27 cellular contexts compared by ENCODE assay signal in genomic region chr9:77587036-77587435, GRCh38.
"Had no signal": no experiment of that assay in that cellular context is flagged by ENCODE, and none has a peak within 500 bp of the region (broad histone marks: within the 10 kb centered on the region; RNA-seq: fewer than 3 reads in every experiment).

No MANE protein-coding gene starts in this region.

- H3K4me3 ChIP-seq: ascending aorta, body of pancreas, SK-N-MC had no signal

- ATAC-seq: activated CD4-positive, alpha-beta T cell treated with anti-CD3 and anti-CD28 coated beads for 36 hours; activated CD4-positive, CD25-positive, alpha-beta regulatory T cell treated with anti-CD3 and anti-CD28 coated beads, Interleukin-2, amount 50 U/mL, for 24 hours; activated CD8-positive, alpha-beta T cell treated with anti-CD3 and anti-CD28 coated beads, Interleukin-2, amount 10 ng/mL, durations not matched to agents 7 days and 5 days; body of pancreas had no signal

- H3K36me3 Mint-ChIP-seq: activated naive CD4-positive, alpha-beta T cell treated with anti-CD3 and anti-CD28 coated beads, Interleukin-2, amount 50 U/mL, for 24 hours; activated naive CD8-positive, alpha-beta T cell treated with anti-CD3 and anti-CD28 coated beads, Interleukin-2, amount 10 ng/mL, durations not matched to agents 7 days and 5 days had no signal

- H3K9me3 Mint-ChIP-seq: activated CD4-positive, alpha-beta T cell treated with anti-CD3 and anti-CD28 coated beads, Interleukin-2, amount 10 ng/mL, durations not matched to agents 7 days and 5 days; activated naive CD4-positive, alpha-beta T cell treated with anti-CD3 and anti-CD28 coated beads, Interleukin-2, amount 50 U/mL, for 24 hours; activated naive CD8-positive, alpha-beta T cell treated with anti-CD3 and anti-CD28 coated beads, Interleukin-2, amount 10 ng/mL, durations not matched to agents 7 days and 5 days; activated T-cell treated with anti-CD3 and anti-CD28 coated beads, Interleukin-2, amount 50 U/mL, for 24 hours; activated T-helper 2 cell treated with anti-CD3 and anti-CD28 coated beads, Interferon-gamma antibody, Interleukin-2, Interleukin-4, amounts not matched to agents 10 μg/mL and 5 μg/mL and 100 μg/mL, durations not matched to agents 14 hours and 24 hours and 36 hours had no signal

- DNase-seq: activated CD4-positive, alpha-beta T cell treated with anti-CD3 and anti-CD28 coated beads for 36 hours; activated CD4-positive, alpha-beta T cell treated with anti-CD3 and anti-CD28 coated beads, Interleukin-2, amount 10 ng/mL, durations not matched to agents 7 days and 5 days; activated CD4-positive, alpha-beta T cell treated with anti-CD3 and anti-CD28 coated beads, Interleukin-2, amount 50 U/mL, for 48 hours; activated CD8-positive, alpha-beta T cell treated with anti-CD3 and anti-CD28 coated beads, Interleukin-2, amount 10 ng/mL, durations not matched to agents 7 days and 5 days; activated gamma-delta T cell; activated naive CD4-positive, alpha-beta T cell treated with Interleukin-2 at 50 U/mL for 16 hours; activated naive CD8-positive, alpha-beta T cell treated with anti-CD3 and anti-CD28 coated beads, Interleukin-2, amount 10 ng/mL, durations not matched to agents 7 days and 5 days; activated T-cell treated with anti-CD3 and anti-CD28 coated beads, Interleukin-2, amount 50 U/mL, for 24 hours; amygdala; body of pancreas; caudate nucleus; cerebellar nuclear complex; KG1; NCI-H1092 treated with DMSO at 0.1 percent for 48 hours; NCI-H1417; NCI-H146; NCI-H187 treated with DMSO at 0.1 percent for 48 hours; NCI-H2081; NCI-H345; NCI-H524 treated with DMSO at 0.1 percent for 48 hours; NK-92 treated with Interleukin-12 subunit alpha and Interleukin-12 subunit beta, amount 100 ng/mL, for 24 hours; Right ventricle myocardium superior had no signal

- H3K4me3 Mint-ChIP-seq: activated CD4-positive, alpha-beta T cell treated with anti-CD3 and anti-CD28 coated beads for 36 hours; activated CD4-positive, alpha-beta T cell treated with anti-CD3 and anti-CD28 coated beads, Interleukin-2, amount 10 ng/mL, durations not matched to agents 7 days and 5 days; activated CD8-positive, alpha-beta T cell treated with anti-CD3 and anti-CD28 coated beads, Interleukin-2, amount 10 ng/mL, durations not matched to agents 7 days and 5 days; activated naive CD4-positive, alpha-beta T cell treated with anti-CD3 and anti-CD28 coated beads, Interleukin-2, amount 50 U/mL, for 24 hours; activated naive CD8-positive, alpha-beta T cell treated with anti-CD3 and anti-CD28 coated beads, Interleukin-2, amount 10 ng/mL, durations not matched to agents 7 days and 5 days; activated T-cell treated with anti-CD3 and anti-CD28 coated beads, Interleukin-2, amount 50 U/mL, for 24 hours had no signal

- H3K27ac Mint-ChIP-seq: activated CD4-positive, alpha-beta T cell treated with anti-CD3 and anti-CD28 coated beads for 36 hours; activated CD4-positive, alpha-beta T cell treated with anti-CD3 and anti-CD28 coated beads, Interleukin-2, amount 10 ng/mL, durations not matched to agents 7 days and 5 days; activated CD8-positive, alpha-beta T cell treated with anti-CD3 and anti-CD28 coated beads, Interleukin-2, amount 10 ng/mL, durations not matched to agents 7 days and 5 days; activated naive CD4-positive, alpha-beta T cell treated with anti-CD3 and anti-CD28 coated beads, Interleukin-2, amount 50 U/mL, for 24 hours; activated naive CD8-positive, alpha-beta T cell treated with anti-CD3 and anti-CD28 coated beads, Interleukin-2, amount 10 ng/mL, durations not matched to agents 7 days and 5 days; activated T-cell treated with anti-CD3 and anti-CD28 coated beads, Interleukin-2, amount 50 U/mL, for 24 hours; activated T-helper 2 cell treated with anti-CD3 and anti-CD28 coated beads, Interferon-gamma antibody, Interleukin-2, Interleukin-4, amounts not matched to agents 10 μg/mL and 5 μg/mL and 100 μg/mL, durations not matched to agents 14 hours and 24 hours and 36 hours had no signal

- H3K9me3 ChIP-seq: ascending aorta, body of pancreas had no signal

- H3K4me1 Mint-ChIP-seq: activated naive CD4-positive, alpha-beta T cell treated with anti-CD3 and anti-CD28 coated beads, Interleukin-2, amount 50 U/mL, for 24 hours had no signal

- H3K27me3 ChIP-seq: ascending aorta, body of pancreas had no signal

- H3K4me1 ChIP-seq: ascending aorta, body of pancreas had no signal

- H3K36me3 ChIP-seq: ascending aorta had no signal

- H3K27ac ChIP-seq: ascending aorta, body of pancreas, SK-N-MC had no signal
